ENCODE assay signal across 8 cellular contexts in genomic region chr16:81447383-81448101, GRCh38. TPM values are rescaled to one million over a fixed set of nuclear protein-coding genes. Genes with fewer than 3 reads are reported as not detected.
DNase-seq lines count a peak whose midpoint lies in the region; ATAC-seq, FAIRE-seq and TF ChIP-seq lines count a peak whose summit lies in the region.

No MANE protein-coding gene starts in this region.

- H3K27ac Mint-ChIP-seq in T-helper 17 cell, result peak overlapping the region; percentile 96

- H3K9me3 ChIP-seq in T-helper 17 cell (ENCODE audit: control insufficient read depth, low read length, poor library complexity, severe bottlenecking) (no peaks in the 10 kb centered on the region), right atrium auricular region (no peaks in the 10 kb centered on the region), small intestine (ENCODE audit: control insufficient read depth, low read depth) (no peaks in the 10 kb centered on the region)

- no peaks in the 10 kb centered on the region for H3K27me3 ChIP-seq in right atrium auricular region
- no peaks in the 10 kb centered on the region for H3K27me3 ChIP-seq in small intestine (ENCODE audit: control insufficient read depth in 2 of 2, insufficient read depth in 2 of 2, low read length in 2 of 2)

- no peak for ATAC-seq in T-helper 17 cell
- no peak for ATAC-seq in HG02759 (IDR thresholded peaks at IDR 0.05; ENCODE audit: unreplicated experiment)
- no peak for ATAC-seq in GM19467 (IDR thresholded peaks at IDR 0.05; ENCODE audit: unreplicated experiment)

- H3K27ac ChIP-seq in right atrium auricular region (peak overlapping the region; percentile 11 to 85), small intestine (ENCODE audit: low read depth in 1 of 2, low read length in 1 of 2) (peak overlapping the region; percentile 94 to 100)

- no peak for FAIRE-seq in small intestine (lab: Jason Lieb, UNC)

- H3K4me1 ChIP-seq in right atrium auricular region, result peaks cover 0 to 58% of the 10 kb centered on the region in 2 donors
- H3K4me1 ChIP-seq in small intestine (ENCODE audit: control insufficient read depth in 2 of 2, insufficient read depth in 1 of 2, low read depth in 1 of 2, low read length in 1 of 2), result peaks cover 13 to 17% of the 10 kb centered on the region in 2 donors

- peaks cover 46% of the 10 kb centered on the region for H3K4me1 Mint-ChIP-seq in T-helper 17 cell

- H3K36me3 ChIP-seq in right atrium auricular region (no peaks in the 10 kb centered on the region), small intestine (ENCODE audit: control insufficient read depth in 2 of 2, insufficient read depth in 2 of 2, low read length in 2 of 2) (no peaks in the 10 kb centered on the region)

- no peaks in the 10 kb centered on the region for H3K27me3 Mint-ChIP-seq in T-helper 17 cell

- TF ChIP-seq CTCF in right atrium auricular region (IDR thresholded peaks at IDR 0.05), result no peak

- H3K4me3 ChIP-seq in right atrium auricular region (peak overlapping the region in 1 of 2 donors; percentile 84), small intestine (ENCODE audit: low read depth in 1 of 2, low read length in 2 of 2) (peak overlapping the region; percentile 19 to 97)

- WGBS in small intestine, 3 donors, result 18 to 45% (median 29%) methylated on average over 17 of the region's 17 CpGs

- no peaks in the 10 kb centered on the region for H3K36me3 Mint-ChIP-seq in T-helper 17 cell (ENCODE audit: low read depth)

- peak overlapping the region; percentile 97 for H3K4me3 Mint-ChIP-seq in T-helper 17 cell

- DNase-seq in NOMO-1 (lab: John Stamatoyannopoulos, UW; ENCODE audit: unreplicated experiment in 2 of 2), result peak; percentile 38 to 68
- no peak for DNase-seq in NOMO-1 treated with dmso at 0.1 percent for 144 hours (lab: John Stamatoyannopoulos, UW; ENCODE audit: unreplicated experiment)
- DNase-seq in T-helper 17 cell, result no peak
- no peak for DNase-seq in right atrium auricular region (ENCODE audit: low spot score)
- peak; percentile 78 for DNase-seq in small intestine
- no peak for DNase-seq in activated gamma-delta T cell treated with Interleukin-2 at 50 U/mL for 16 hours

RNA-seq across cellular contexts. Expression of gene CMIP, which starts 2.9 kb away (rescaled TPM):
- 10 to 100 TPM; 42.7 to 94.5 TPM for total RNA-seq in T-helper 17 cell
- 10 to 100 TPM in 1 of 2 donors, 1 to 10 TPM in 1; 7.7 to 19.2 TPM for total RNA-seq in right atrium auricular region
- 10 to 100 TPM; 43.8 to 74.7 (median 43.9) TPM for polyA plus RNA-seq in small intestine

Comparison
In these comparisons a context has a peak if more than half of its experiments do, and no peak if none do; other contexts are left out.
1. DNase-seq: peak in NOMO-1 (2 of 2) and small intestine (single experiment); none in NOMO-1 treated with dmso at 0.1 percent for 144 hours (single experiment), T-helper 17 cell (0 of 3), right atrium auricular region (single experiment) and activated gamma-delta T cell treated with Interleukin-2 at 50 U/mL for 16 hours (single experiment).